ENCODE assay signal across 19 cellular contexts in the genomic region with DNA sequence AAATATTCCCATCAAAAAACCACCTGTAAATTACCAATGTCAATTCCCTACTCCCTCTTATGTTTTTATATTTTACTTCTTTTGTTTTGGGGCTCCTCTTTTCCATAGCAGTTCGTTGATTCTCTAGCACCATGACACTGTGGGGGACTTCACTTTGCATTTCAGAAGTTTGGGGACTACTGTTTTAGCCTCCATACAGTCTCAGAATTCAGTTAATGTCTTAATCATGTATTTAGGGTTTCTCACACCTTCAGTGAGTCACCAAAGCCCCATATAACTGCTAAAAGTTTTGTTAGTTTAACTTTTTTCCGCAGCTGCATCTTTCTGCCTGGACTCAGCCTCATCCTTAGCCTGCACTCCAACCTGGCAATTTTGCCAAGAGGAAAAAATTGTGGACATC. TPM values are rescaled to one million over a fixed set of nuclear protein-coding genes. Genes with fewer than 3 reads are reported as not detected.
A peak's percentile ranks its signal among the peaks of the same experiment; 100 is the strongest.
DNase-seq lines count a peak whose midpoint lies in the region; ATAC-seq and TF ChIP-seq lines count a peak whose summit lies in the region.
"Had no signal": no experiment of that assay in that cellular context is flagged by ENCODE, and none has a peak within 500 bp of the region (broad histone marks: within the 10 kb centered on the region; RNA-seq: fewer than 3 reads in every experiment).

No MANE protein-coding gene starts in this region.

- H3K36me3 Mint-ChIP-seq in natural killer cell treated with Interleukin-12 subunit alpha and Interleukin-12 subunit beta and Interleukin-15 and Interleukin-18, amount 100 ng/mL, for 72 hours, result no peaks in the 10 kb centered on the region
- no peaks in the 10 kb centered on the region for H3K36me3 Mint-ChIP-seq in natural killer cell
- H3K36me3 Mint-ChIP-seq in GM23338 (ENCODE audit: low read depth), result no peaks in the 10 kb centered on the region
- H3K36me3 Mint-ChIP-seq in activated CD8-positive, alpha-beta T cell treated with anti-CD3 and anti-CD28 coated beads for 36 hours (ENCODE audit: low read depth), result no peaks in the 10 kb centered on the region
- H3K36me3 Mint-ChIP-seq: CD14-positive monocyte had no signal

- CTCF ChIA-PET in activated CD8-positive, alpha-beta T cell treated with anti-CD3 and anti-CD28 coated beads for 36 hours (lab: Charles Lee), result interaction anchor here (0.8 kb wide), 1 partner anchor 13 kb away, joined by 4 read pairs; no protein-coding TSS in a partner anchor

- H3F3A ChIP-seq in GM23338 (replicated peaks; ENCODE audit: low read depth), result no peaks in the 10 kb centered on the region

- H3K4me3 ChIP-seq in GM23338 (no peak overlapping the region), WI38 (ENCODE audit: low read depth, low read length) (peak overlapping the region; percentile 25)
- H3K4me3 ChIP-seq: PC-9 had no signal

- no peaks in the 10 kb centered on the region for H3K27me3 ChIP-seq in GM23338 (ENCODE audit: insufficient read depth)

- no peaks in the 10 kb centered on the region for H4K20me1 ChIP-seq in GM23338 (replicated peaks; ENCODE audit: insufficient read depth)

- 0 out of 2 replicates have a peak overlapping the region, but pooled peaks have one; percentile 35 for H2AFZ ChIP-seq in GM23338
- H2AFZ ChIP-seq: PC-9 had no signal

- no peak overlapping the region for H3K27ac Mint-ChIP-seq in natural killer cell treated with Interleukin-12 subunit alpha and Interleukin-12 subunit beta and Interleukin-15 and Interleukin-18, amount 100 ng/mL, for 72 hours
- no peak overlapping the region for H3K27ac Mint-ChIP-seq in natural killer cell
- no peak overlapping the region for H3K27ac Mint-ChIP-seq in GM23338
- H3K27ac Mint-ChIP-seq in activated CD8-positive, alpha-beta T cell treated with anti-CD3 and anti-CD28 coated beads for 36 hours, result no peak overlapping the region

- no peaks in the 10 kb centered on the region for H3K36me3 ChIP-seq in GM23338 (ENCODE audit: insufficient read depth)

- POLR2A ChIA-PET in activated CD8-positive, alpha-beta T cell treated with anti-CD3 and anti-CD28 coated beads for 36 hours (lab: Charles Lee), result interaction anchor here (1.4 kb wide), 1 partner anchor 10 kb away, joined by 3 read pairs; no protein-coding TSS in a partner anchor

- peaks cover 0 to 6% of the 10 kb centered on the region in 2 donors for H3K4me1 Mint-ChIP-seq in natural killer cell treated with Interleukin-12 subunit alpha and Interleukin-12 subunit beta and Interleukin-15 and Interleukin-18, amount 100 ng/mL, for 72 hours (ENCODE audit: low read depth in 2 of 2)
- H3K4me1 Mint-ChIP-seq in natural killer cell (no peaks in the 10 kb centered on the region), GM23338 (no peaks in the 10 kb centered on the region)
- peaks cover 12% of the 10 kb centered on the region for H3K4me1 Mint-ChIP-seq in activated CD8-positive, alpha-beta T cell treated with anti-CD3 and anti-CD28 coated beads for 36 hours (ENCODE audit: low read depth)

- peaks cover 45 to 60% of the 10 kb centered on the region in 2 donors for H3K27me3 Mint-ChIP-seq in natural killer cell treated with Interleukin-12 subunit alpha and Interleukin-12 subunit beta and Interleukin-15 and Interleukin-18, amount 100 ng/mL, for 72 hours
- peaks cover 35 to 69% of the 10 kb centered on the region in 2 donors for H3K27me3 Mint-ChIP-seq in natural killer cell (ENCODE audit: low read depth in 2 of 2)
- H3K27me3 Mint-ChIP-seq in GM23338 (ENCODE audit: insufficient read depth, low read depth, poor library complexity), result no peaks in the 10 kb centered on the region
- peaks cover 15% of the 10 kb centered on the region for H3K27me3 Mint-ChIP-seq in activated CD8-positive, alpha-beta T cell treated with anti-CD3 and anti-CD28 coated beads for 36 hours

- DNase-seq in natural killer cell treated with Interleukin-12 subunit alpha and Interleukin-12 subunit beta and Interleukin-15 and Interleukin-18, amount 100 ng/mL, for 72 hours (ENCODE audit: low spot score), result no peak
- DNase-seq in natural killer cell (no peak), GM23338 (ENCODE audit: low spot score) (no peak), AG08395 (ENCODE audit: low spot score) (no peak), GM13976 (ENCODE audit: low spot score) (no peak)
- no peak for DNase-seq in activated CD8-positive, alpha-beta T cell treated with anti-CD3 and anti-CD28 coated beads for 36 hours
- DNase-seq: DMS79 treated with DMSO at 0.1 percent for 48 hours, NCI-H1417, NCI-H187 treated with DMSO at 0.1 percent for 48 hours, NCI-H2227 treated with DMSO at 0.1 percent for 48 hours, NCI-H510A treated with DMSO at 0.1 percent for 48 hours, NCI-H82, PC-9, SIG-M5 had no signal

- intact Hi-C loops in natural killer cell (cut with micrococcal nuclease), result no loop called here
- intact Hi-C loops in activated CD8-positive, alpha-beta T cell treated with anti-CD3 and anti-CD28 coated beads for 36 hours (cut with micrococcal nuclease), result no loop called here

- no peaks in the 10 kb centered on the region for H3K9me2 ChIP-seq in GM23338 (ENCODE audit: insufficient read depth)

- H3K9me3 Mint-ChIP-seq in natural killer cell treated with Interleukin-12 subunit alpha and Interleukin-12 subunit beta and Interleukin-15 and Interleukin-18, amount 100 ng/mL, for 72 hours, result no peaks in the 10 kb centered on the region
- H3K9me3 Mint-ChIP-seq in natural killer cell (peaks cover 0 to 2% of the 10 kb centered on the region in 2 donors), GM23338 (no peaks in the 10 kb centered on the region)
- H3K9me3 Mint-ChIP-seq in activated CD8-positive, alpha-beta T cell treated with anti-CD3 and anti-CD28 coated beads for 36 hours, result peaks cover 4% of the 10 kb centered on the region

- H3K79me2 ChIP-seq in GM23338 (replicated peaks; ENCODE audit: insufficient read depth), result no peaks in the 10 kb centered on the region

- no peak for ATAC-seq in natural killer cell treated with Interleukin-12 subunit alpha and Interleukin-12 subunit beta and Interleukin-15 and Interleukin-18, amount 100 ng/mL, for 72 hours
- ATAC-seq in natural killer cell (no peak), GM23338 (no peak)
- ATAC-seq in activated CD8-positive, alpha-beta T cell treated with anti-CD3 and anti-CD28 coated beads for 36 hours, result no peak
- ATAC-seq: SK-N-SH treated with all-trans-retinoic acid at 6 μM for 48 hours had no signal

- H3K4me3 Mint-ChIP-seq in natural killer cell treated with Interleukin-12 subunit alpha and Interleukin-12 subunit beta and Interleukin-15 and Interleukin-18, amount 100 ng/mL, for 72 hours, result peak overlapping the region; percentile 13
- no peak overlapping the region for H3K4me3 Mint-ChIP-seq in natural killer cell
- H3K4me3 Mint-ChIP-seq in GM23338, result no peak overlapping the region
- H3K4me3 Mint-ChIP-seq in activated CD8-positive, alpha-beta T cell treated with anti-CD3 and anti-CD28 coated beads for 36 hours, result no peak overlapping the region
- H3K4me3 Mint-ChIP-seq: CD14-positive monocyte had no signal

- TF ChIP-seq CTCF in natural killer cell (IDR thresholded peaks at IDR 0.05), result no peak
- no peak for TF ChIP-seq CTCF in GM23338 (conservative IDR thresholded peaks at IDR 0.05; ENCODE audit: low read depth in 2 of 2)
- no peak for TF ChIP-seq CTCF in WI38 (IDR thresholded peaks at IDR 0.05; ENCODE audit: low read depth, low read length)
- TF ChIP-seq CTCF in GM13976 (IDR thresholded peaks at IDR 0.05; ENCODE audit: borderline replicate concordance, control extremely low read depth, extremely low read depth, insufficient read depth, missing control alignments), result no peak
- no peak for TF ChIP-seq CTCF in activated CD8-positive, alpha-beta T cell treated with anti-CD3 and anti-CD28 coated beads for 36 hours (IDR thresholded peaks at IDR 0.05)

- in situ Hi-C loops in GM13976 (cut with MboI; ENCODE audit: low sequenced_read_pairs, unreplicated experiment), result loop anchor here (25.0 kb wide), 1 partner anchor 353 kb away; no protein-coding TSS in a partner anchor

- H3K4me1 ChIP-seq in GM23338 (ENCODE audit: insufficient read depth), result no peaks in the 10 kb centered on the region

- no peak overlapping the region for H3K27ac ChIP-seq in GM23338 (ENCODE audit: low read depth)
- H3K27ac ChIP-seq: KMS-11, PC-9, RWPE1 had no signal

- H3K4me2 ChIP-seq in GM23338, result no peak overlapping the region
- H3K4me2 ChIP-seq: KMS-11, PC-9 had no signal

TF ChIP-seq in GM23338, 12 proteins besides CTCF, POLR2A, EP300 and RAD21 (continues in another document):
- no peak for TF ChIP-seq JUNB (IDR thresholded peaks at IDR 0.05; ENCODE audit: unreplicated experiment)
- TF ChIP-seq POLR2AphosphoS5 (IDR thresholded peaks at IDR 0.05; ENCODE audit: low read depth), result no peak

RNA-seq across cellular contexts. Expression of a gene that starts 20.7 kb away (rescaled TPM):
- 1 to 10 TPM; 5.7 to 7.4 TPM for total RNA-seq in natural killer cell treated with Interleukin-12 subunit alpha and Interleukin-12 subunit beta and Interleukin-15 and Interleukin-18, amount 100 ng/mL, for 72 hours
- total RNA-seq in natural killer cell, result 1 to 10 TPM; 5.6 to 8.9 (median 6.2) TPM
- total RNA-seq in GM23338 (2014; rRNA removed; shearing (Covaris generic)), result 65.2 and 68.7 TPM in 2 replicates
- polyA plus RNA-seq in GM23338 (2016; fragmentation: Nextera tagmentation; extraction: Ambion mirVana), result 84.7 and 88.4 TPM in 2 replicates
- total RNA-seq in activated CD8-positive, alpha-beta T cell treated with anti-CD3 and anti-CD28 coated beads for 36 hours, result 10 to 100 TPM; 16.1 to 20.0 TPM
